Comparison of ENCODE assay signal across 15 cellular contexts in the genomic region with DNA sequence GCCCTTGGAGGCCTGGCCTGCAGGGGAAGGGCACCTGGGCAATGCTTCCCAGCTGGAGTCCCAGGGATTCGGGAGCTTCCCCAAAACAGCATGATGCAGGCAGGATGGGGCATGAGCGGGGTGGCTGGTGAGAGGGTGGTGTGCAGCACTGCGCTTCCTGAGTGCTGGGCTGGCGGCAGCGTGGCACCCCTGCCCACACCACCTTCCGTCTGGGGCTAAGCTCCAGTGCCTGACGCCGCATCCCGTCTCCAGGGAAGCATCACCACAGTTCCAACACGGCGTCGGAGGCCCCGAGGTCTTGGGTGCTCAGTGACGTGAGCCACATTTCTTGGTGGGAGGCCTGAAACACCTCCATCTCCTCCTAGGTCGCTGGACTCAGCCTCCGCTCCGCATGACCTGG. TPM values are rescaled to one million over a fixed set of nuclear protein-coding genes. Genes with fewer than 3 reads are reported as not detected.
DNase-seq lines count a peak whose midpoint lies in the region; ATAC-seq and TF ChIP-seq lines count a peak whose summit lies in the region.
"Had no signal": no experiment of that assay in that cellular context is flagged by ENCODE, and none has a peak within 500 bp of the region (broad histone marks: within the 10 kb centered on the region; RNA-seq: fewer than 3 reads in every experiment).

No MANE protein-coding gene starts in this region.

- TF ChIP-seq CTCF in Loucy (conservative IDR thresholded peaks at IDR 0.05; ENCODE audit: low read length) (no peak), chondrocyte (IDR thresholded peaks at IDR 0.05) (no peak), nephron (IDR thresholded peaks at IDR 0.05; ENCODE audit: unreplicated experiment in 3 of 3) (no peak), thoracic aorta (IDR thresholded peaks at IDR 0.05) (no peak)

- H3K36me3 ChIP-seq in Loucy (ENCODE audit: insufficient read depth, low read length): peaks cover 3% of the 10 kb centered on the region; the same call in 1 of the 2 replicates
- no peaks in the 10 kb centered on the region for H3K36me3 ChIP-seq in thoracic aorta
- H3K36me3 ChIP-seq: BE2C had no signal

- H3K9me3 Mint-ChIP-seq in chondrocyte (ENCODE audit: low read depth): no peaks in the 10 kb centered on the region
- H3K9me3 Mint-ChIP-seq in nephron: no peaks in the 10 kb centered on the region
- H3K9me3 Mint-ChIP-seq: IgD-negative memory B cell had no signal

- no peaks in the 10 kb centered on the region for H3K9me2 ChIP-seq in Loucy (replicated peaks; ENCODE audit: low read depth, low read length)

- peak overlapping the region; percentile 14 for H3K4me2 ChIP-seq in Loucy (ENCODE audit: low read depth, low read length, poor library complexity, severe bottlenecking)

- peak overlapping the region; percentile 62 for H3K9ac ChIP-seq in Loucy (ENCODE audit: low read depth, low read length, poor library complexity, severe bottlenecking)

- no peak for ATAC-seq in thoracic aorta (ENCODE audit: insufficient number of reproducible peaks, low FRiP score, low read depth)

- H3K4me3 ChIP-seq in Loucy (ENCODE audit: low read length, poor library complexity, severe bottlenecking) (no peak overlapping the region), thoracic aorta (no peak overlapping the region)

- H3F3A ChIP-seq in Loucy (ENCODE audit: low read depth): no peaks in the 10 kb centered on the region

- H3K36me3 Mint-ChIP-seq in chondrocyte (ENCODE audit: low read depth) (peaks cover 4% of the 10 kb centered on the region), nephron (ENCODE audit: low read depth) (peaks cover 4% of the 10 kb centered on the region)

- no peak overlapping the region for H3K4me3 Mint-ChIP-seq in chondrocyte (ENCODE audit: unreplicated experiment)
- H3K4me3 Mint-ChIP-seq in nephron: no peak overlapping the region

- peak overlapping the region; percentile 87 to 96 for H3K27ac ChIP-seq in thoracic aorta
- H3K27ac ChIP-seq: VCaP had no signal

- H3K27me3 ChIP-seq in Loucy (ENCODE audit: insufficient read depth, low read length, poor library complexity, severe bottlenecking): no peaks in the 10 kb centered on the region
- H3K27me3 ChIP-seq in thoracic aorta (replicated peaks; ENCODE audit: insufficient read depth): no peaks in the 10 kb centered on the region
- H3K27me3 ChIP-seq: BE2C had no signal

- H3K27me3 Mint-ChIP-seq in chondrocyte (ENCODE audit: low read depth): no peaks in the 10 kb centered on the region
- H3K27me3 Mint-ChIP-seq in nephron (ENCODE audit: low read depth): peaks cover 7% of the 10 kb centered on the region
- H3K27me3 Mint-ChIP-seq: IgD-negative memory B cell had no signal

- H3K4me1 ChIP-seq in Loucy (ENCODE audit: insufficient read depth, low read length, poor library complexity, severe bottlenecking) (peaks cover 65% of the 10 kb centered on the region), thoracic aorta (ENCODE audit: control insufficient read depth in 1 of 2, low read depth in 2 of 2) (peaks cover 50 to 91% of the 10 kb centered on the region in 2 donors)

- peaks cover 94% of the 10 kb centered on the region for H3K4me1 Mint-ChIP-seq in chondrocyte (ENCODE audit: low read depth)
- peaks cover 72% of the 10 kb centered on the region for H3K4me1 Mint-ChIP-seq in nephron

- H3K9me3 ChIP-seq in Loucy (ENCODE audit: insufficient read depth, low read depth, low read length) (no peaks in the 10 kb centered on the region), thoracic aorta (no peaks in the 10 kb centered on the region)
- H3K9me3 ChIP-seq: BE2C had no signal

- no peaks in the 10 kb centered on the region for H4K20me1 ChIP-seq in Loucy (ENCODE audit: insufficient read depth, low read length, poor library complexity, severe bottlenecking)

- no peak for DNase-seq in chondrocyte (ENCODE audit: low spot score)
- no peak for DNase-seq in thoracic aorta (ENCODE audit: low spot score)
- DNase-seq in activated naive CD4-positive, alpha-beta T cell treated with anti-CD3 and anti-CD28 coated beads, Interleukin-2, amount 50 U/mL, for 16 hours: no peak
- DNase-seq in cortex of kidney (lab: John Stamatoyannopoulos, UW): no peak
- no peak for DNase-seq in NCI-H2107 (lab: John Stamatoyannopoulos, UW)
- DNase-seq: activated CD8-positive, alpha-beta memory T cell treated with anti-CD3 and anti-CD28 coated beads for 24 hours; activated gamma-delta T cell treated with Interleukin-2 at 50 U/mL for 16 hours; BE2C; DMS53; NCI-H1105 treated with DMSO at 0.1 percent for 48 hours; stimulated activated naive CD4-positive, alpha-beta T cell had no signal

- 0 out of 2 replicates have a peak, but pooled peaks cover 2% of the 10 kb centered on the region for H3K79me2 ChIP-seq in Loucy (ENCODE audit: insufficient read depth, low read length)

- no peak overlapping the region for H2AFZ ChIP-seq in Loucy (ENCODE audit: low read length)

- H3K27ac Mint-ChIP-seq in chondrocyte (ENCODE audit: unreplicated experiment) (peak overlapping the region; percentile 100), nephron (peak overlapping the region; percentile 71 to 94 (median 89))

RNA-seq across cellular contexts. Expression of a gene that starts 13.8 kb away (rescaled TPM):
- 243 to 296 TPM (median 282 TPM) in 3 replicates for total RNA-seq in chondrocyte
- total RNA-seq in thoracic aorta: 10 to 100 TPM; 57.3 to 58.5 TPM

RNA-seq across cellular contexts. Expression of a gene that starts 53.3 kb away (rescaled TPM):
- total RNA-seq in chondrocyte (13.0 to 25.0 TPM (median 20.8 TPM) in 3 replicates), thoracic aorta (10 to 100 TPM; 11.9 to 55.6 TPM)
